Comparison of ENCODE assay signal across 1 cellular context in the genomic region with DNA sequence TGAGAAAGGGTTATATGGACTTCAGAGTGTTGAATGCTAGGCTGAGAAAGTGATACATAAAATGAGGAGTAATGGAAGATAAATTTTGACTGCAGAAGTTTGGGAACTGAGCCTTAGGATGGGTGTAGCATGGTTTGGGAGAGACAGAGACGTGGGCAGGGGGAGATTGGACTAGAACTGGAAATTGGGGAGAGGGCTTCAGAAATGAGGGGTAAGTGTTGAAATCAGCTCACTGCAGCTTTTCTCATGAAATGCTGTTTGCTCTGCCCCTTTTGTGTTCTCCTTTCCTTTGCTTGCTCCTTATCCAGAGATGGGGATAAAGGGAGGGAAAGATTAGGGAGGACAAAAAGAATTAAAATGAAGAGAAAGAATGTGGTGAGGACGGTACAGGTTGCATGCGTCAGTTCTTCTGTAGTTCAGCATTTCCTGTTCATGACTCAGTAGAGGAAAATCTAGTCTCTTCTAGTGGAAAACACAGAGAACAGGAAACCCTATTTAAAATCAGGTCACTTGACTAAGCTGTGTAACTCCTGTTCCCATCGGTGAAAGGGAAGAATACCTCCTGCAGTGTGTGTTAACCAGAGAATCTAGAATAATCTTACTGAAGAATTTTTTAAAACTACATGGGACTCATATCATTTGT.
A peak's percentile ranks its signal among the peaks of the same experiment; 100 is the strongest.
TF ChIP-seq lines count a peak whose summit lies in the region.

No MANE protein-coding gene starts in this region.

TF ChIP-seq in HCT116, 20 proteins besides CTCF, POLR2A, EP300 and RAD21 (continued from another document):
- TF ChIP-seq SP1 (IDR thresholded peaks at IDR 0.05; ENCODE audit: low read depth) (peak; percentile 75), CBX3 (IDR thresholded peaks at IDR 0.05; ENCODE audit: low read depth) (peak; percentile 71; the same call in 1 of the 2 replicates), POLR2AphosphoS5 (IDR thresholded peaks at IDR 0.05; ENCODE audit: low read depth, low read length) (peak; percentile 21; the same call in 1 of the 2 replicates), ELF1 (IDR thresholded peaks at IDR 0.05; ENCODE audit: borderline replicate concordance, low read depth) (no peak; the same call in 1 of the 2 replicates), SRF (IDR thresholded peaks at IDR 0.05; ENCODE audit: low read depth) (0 out of 2 replicates have a peak, but pooled peaks have one; percentile 22), JUND (IDR thresholded peaks at IDR 0.05) (peak; percentile 82), ZFX (IDR thresholded peaks at IDR 0.05) (no peak), ZNF274 (IDR thresholded peaks at IDR 0.05; ENCODE audit: low read depth, low read length) (no peak), CEBPB (IDR thresholded peaks at IDR 0.05; ENCODE audit: low read depth) (peak; percentile 51; the same call in 1 of the 2 replicates), EGR1 (IDR thresholded peaks at IDR 0.05; ENCODE audit: low read depth) (no peak), EZH2phosphoT487 (IDR thresholded peaks at IDR 0.05; ENCODE audit: borderline replicate concordance) (no peak), TCF7L2 (IDR thresholded peaks at IDR 0.05; ENCODE audit: borderline replicate concordance, extremely low read depth, insufficient read depth, insufficient read length) (no peak), FOSL1 (IDR thresholded peaks at IDR 0.05; ENCODE audit: low read depth) (peak; percentile 82), SIN3A (IDR thresholded peaks at IDR 0.05; ENCODE audit: low read depth) (peak; percentile 36; the same call in 1 of the 2 replicates)
- TF ChIP-seq, protein P1, sequence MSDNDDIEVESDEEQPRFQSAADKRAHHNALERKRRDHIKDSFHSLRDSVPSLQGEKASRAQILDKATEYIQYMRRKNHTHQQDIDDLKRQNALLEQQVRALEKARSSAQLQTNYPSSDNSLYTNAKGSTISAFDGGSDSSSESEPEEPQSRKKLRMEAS (IDR thresholded peaks at IDR 0.05) = peak; percentile 41; the same call in 1 of the 2 replicates
- TF ChIP-seq, protein P2, sequence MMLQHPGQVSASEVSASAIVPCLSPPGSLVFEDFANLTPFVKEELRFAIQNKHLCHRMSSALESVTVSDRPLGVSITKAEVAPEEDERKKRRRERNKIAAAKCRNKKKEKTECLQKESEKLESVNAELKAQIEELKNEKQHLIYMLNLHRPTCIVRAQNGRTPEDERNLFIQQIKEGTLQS (IDR thresholded peaks at IDR 0.05) = no peak
